ENCODE assay signal across 19 cellular contexts in the genomic region with DNA sequence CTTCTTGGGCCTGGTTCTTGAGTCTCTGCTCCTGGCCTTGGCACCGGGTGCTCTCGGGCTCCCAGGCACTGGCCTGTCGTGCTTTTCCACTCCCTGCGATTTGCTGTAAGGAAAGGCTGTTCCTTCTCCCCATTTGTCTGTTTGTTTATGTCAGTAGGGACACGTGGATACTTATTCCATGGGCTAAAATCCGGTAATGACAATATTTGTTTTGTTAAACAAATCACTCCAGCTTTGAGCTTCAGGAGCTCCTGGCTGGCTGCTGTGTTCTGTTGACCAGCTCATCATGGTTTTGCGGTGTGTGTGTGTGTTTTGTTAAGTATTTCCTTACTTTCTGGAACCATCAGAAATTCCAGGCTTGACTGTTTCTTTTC. TPM values are rescaled to one million over a fixed set of nuclear protein-coding genes. Genes with fewer than 3 reads are reported as not detected.
DNase-seq lines count a peak whose midpoint lies in the region; ATAC-seq, FAIRE-seq and TF ChIP-seq lines count a peak whose summit lies in the region.
"Had no signal": no experiment of that assay in that cellular context is flagged by ENCODE, and none has a peak within 500 bp of the region (broad histone marks: within the 10 kb centered on the region; RNA-seq: fewer than 3 reads in every experiment).

No MANE protein-coding gene starts in this region.

- no peaks in the 10 kb centered on the region for H3K4me1 ChIP-seq in A549
- peaks cover 9% of the 10 kb centered on the region; the same call in 1 of the 2 replicates for H3K4me1 ChIP-seq in GM23338 (ENCODE audit: insufficient read depth)
- no peaks in the 10 kb centered on the region for H3K4me1 ChIP-seq in ascending aorta

- H3K9me3 ChIP-seq in A549 (peaks cover 32% of the 10 kb centered on the region), ascending aorta (peaks cover 7 to 21% of the 10 kb centered on the region in 2 donors)

- H3K9me2 ChIP-seq in GM23338 (ENCODE audit: insufficient read depth), result no peaks in the 10 kb centered on the region

- peaks cover 4% of the 10 kb centered on the region for H3K27me3 Mint-ChIP-seq in GM23338 (ENCODE audit: insufficient read depth, low read depth, poor library complexity)
- peaks cover 10 to 44% of the 10 kb centered on the region in 2 donors for H3K27me3 Mint-ChIP-seq in stimulated activated naive B cell treated with anti-CD40 and anti-IgM and Interleukin-4, amounts not matched to agents 10 μg/mL and 1 μg/mL and 100 μg/mL, for 72 hours

- no peak overlapping the region for H3K27ac Mint-ChIP-seq in GM23338
- H3K27ac Mint-ChIP-seq in stimulated activated naive B cell treated with anti-CD40 and anti-IgM and Interleukin-4, amounts not matched to agents 10 μg/mL and 1 μg/mL and 100 μg/mL, for 72 hours, result no peak overlapping the region
- H3K27ac Mint-ChIP-seq: T-helper 1 cell treated with Interleukin-12 subunit alpha and Interleukin-12 subunit beta and Interleukin-4 antibody, amounts not matched to agents 30 μg/mL and 1 μg/mL, for 36 hours had no signal

- no peak for TF ChIP-seq RAD21 in A549 (conservative IDR thresholded peaks at IDR 0.05 in 1 of 2, IDR thresholded peaks at IDR 0.05 in 1 of 2)

- peak in 1 of 2 experiments; percentile 33 for DNase-seq in A549 (ENCODE audit: low read depth in 1 of 2, low spot score in 1 of 2)
- DNase-seq in GM23338 (ENCODE audit: low spot score), result no peak
- peak; percentile 74 for DNase-seq in NCI-H748 (lab: John Stamatoyannopoulos, UW; ENCODE audit: unreplicated experiment)
- peak; percentile 40 for DNase-seq in medulla oblongata (ENCODE audit: extremely low spot score)
- no peak for DNase-seq in ascending aorta (ENCODE audit: low spot score in 2 of 2)
- DNase-seq in stimulated activated naive B cell treated with anti-CD40 and anti-IgM and Interleukin-4, amounts not matched to agents 10 μg/mL and 1 μg/mL and 100 μg/mL, for 72 hours, result no peak
- no peak for DNase-seq in NCI-H524 treated with DMSO at 0.1 percent for 48 hours (lab: John Stamatoyannopoulos, UW)
- DNase-seq: COR-L47, DMS79, GM23248, MV-4-11, NCI-H1417 treated with DMSO at 0.1 percent for 48 hours, NCI-H2227 treated with DMSO at 0.1 percent for 48 hours, NCI-H524 had no signal

- H3K4me2 ChIP-seq in A549 (no peak overlapping the region), GM23338 (no peak overlapping the region)

- H3K4me3 ChIP-seq in A549 (no peak overlapping the region), GM23338 (no peak overlapping the region), ascending aorta (no peak overlapping the region)
- H3K4me3 ChIP-seq: GM23248, K562 had no signal

- H3K4me1 Mint-ChIP-seq in GM23338, result peaks cover 27% of the 10 kb centered on the region
- peaks cover 0 to 2% of the 10 kb centered on the region in 2 donors for H3K4me1 Mint-ChIP-seq in stimulated activated naive B cell treated with anti-CD40 and anti-IgM and Interleukin-4, amounts not matched to agents 10 μg/mL and 1 μg/mL and 100 μg/mL, for 72 hours
- H3K4me1 Mint-ChIP-seq: CD14-positive monocyte had no signal

- H3K36me3 Mint-ChIP-seq in GM23338 (ENCODE audit: low read depth), result peaks cover 7% of the 10 kb centered on the region; the same call in 1 of the 3 replicates
- H3K36me3 Mint-ChIP-seq in stimulated activated naive B cell treated with anti-CD40 and anti-IgM and Interleukin-4, amounts not matched to agents 10 μg/mL and 1 μg/mL and 100 μg/mL, for 72 hours, result peaks cover 6% of the 10 kb centered on the region in 2 donors
- H3K36me3 Mint-ChIP-seq: CD14-positive monocyte had no signal

- TF ChIP-seq POLR2A in A549 (IDR thresholded peaks at IDR 0.05; ENCODE audit: low read length), result no peak

- H3K79me2 ChIP-seq in GM23338 (replicated peaks; ENCODE audit: insufficient read depth), result no peaks in the 10 kb centered on the region

- peak overlapping the region; percentile 28; the same call in 1 of the 2 replicates for H2AFZ ChIP-seq in GM23338
- H2AFZ ChIP-seq: GM23248 had no signal

- H3K9me3 Mint-ChIP-seq in GM23338, result peaks cover 20% of the 10 kb centered on the region
- peaks cover 10 to 11% of the 10 kb centered on the region in 2 donors for H3K9me3 Mint-ChIP-seq in stimulated activated naive B cell treated with anti-CD40 and anti-IgM and Interleukin-4, amounts not matched to agents 10 μg/mL and 1 μg/mL and 100 μg/mL, for 72 hours

- ATAC-seq in A549, result peak; percentile 12 to 18; a peak in 2 of 6 replicates
- no peak for ATAC-seq in GM23338
- ATAC-seq in stimulated activated naive B cell treated with anti-CD40 and anti-IgM and Interleukin-4, amounts not matched to agents 10 μg/mL and 1 μg/mL and 100 μg/mL, for 72 hours (replicated peaks), result no peak
- ATAC-seq: K562, Right ventricle myocardium inferior had no signal

- H3K27me3 ChIP-seq in GM23338 (ENCODE audit: insufficient read depth) (no peaks in the 10 kb centered on the region), ascending aorta (no peaks in the 10 kb centered on the region)

- CTCF ChIA-PET in A549 (lab: Yijun Ruan, JAX), result interaction anchor here (2.9 to 5.2 kb wide), 3 partner anchors 10 to 94 kb away, joined by 10 to 24 read pairs (median 22); no protein-coding TSS in a partner anchor

- TF ChIP-seq CTCF in A549 (IDR thresholded peaks at IDR 0.05), result no peak
- no peak for TF ChIP-seq CTCF in GM23338 (conservative IDR thresholded peaks at IDR 0.05; ENCODE audit: low read depth in 2 of 2)
- no peak for TF ChIP-seq CTCF in ascending aorta (IDR thresholded peaks at IDR 0.05)

- WGBS in A549 (ENCODE audit: missing lambda C conversion rate), result 42% methylated on average over 7 of the region's 7 CpGs

- H3K36me3 ChIP-seq in GM23338 (ENCODE audit: insufficient read depth) (0 out of 2 replicates have a peak, but pooled peaks cover 8% of the 10 kb centered on the region), ascending aorta (no peaks in the 10 kb centered on the region)

- no peak for FAIRE-seq in A549 (lab: Jason Lieb, UNC)
- FAIRE-seq: GM18507, K562 had no signal

- TF ChIP-seq EP300 in A549 (IDR thresholded peaks at IDR 0.05), result no peak

- H3K4me3 Mint-ChIP-seq in GM23338, result no peak overlapping the region
- H3K4me3 Mint-ChIP-seq in stimulated activated naive B cell treated with anti-CD40 and anti-IgM and Interleukin-4, amounts not matched to agents 10 μg/mL and 1 μg/mL and 100 μg/mL, for 72 hours, result no peak overlapping the region
- H3K4me3 Mint-ChIP-seq: CD14-positive monocyte; T-helper 1 cell treated with Interleukin-12 subunit alpha and Interleukin-12 subunit beta and Interleukin-4 antibody, amounts not matched to agents 30 μg/mL and 1 μg/mL, for 36 hours had no signal

- H3K27ac ChIP-seq in A549, result no peak overlapping the region
- H3K27ac ChIP-seq in GM23338 (ENCODE audit: low read depth), result no peak overlapping the region
- no peak overlapping the region for H3K27ac ChIP-seq in ascending aorta
- H3K27ac ChIP-seq: GM23248 had no signal

- POLR2A ChIA-PET in A549 (lab: Yijun Ruan, JAX), result interaction anchor here (1.1 kb wide), 1 partner anchor 17 kb away, joined by 3 read pairs; a partner anchor contains a TSS

- H3F3A ChIP-seq in GM23338 (replicated peaks; ENCODE audit: low read depth), result 0 out of 2 replicates have a peak, but pooled peaks cover 4% of the 10 kb centered on the region

- H4K20me1 ChIP-seq in GM23338 (replicated peaks; ENCODE audit: insufficient read depth), result no peaks in the 10 kb centered on the region

- intact Hi-C loops in ascending aorta (cut with DNase I), result no loop called here

TF ChIP-seq in A549, 52 proteins besides CTCF, POLR2A, EP300 and RAD21 (continues in another document):
- TF ChIP-seq HOXB13 (CRISPR knock-in tag; IDR thresholded peaks at IDR 0.05; ENCODE audit: low read depth) (no peak), ZSCAN20 (CRISPR knock-in tag; IDR thresholded peaks at IDR 0.05) (no peak), NFE2L2 (conservative IDR thresholded peaks at IDR 0.05; ENCODE audit: low read length) (no peak)
- TF ChIP-seq, protein P1, sequence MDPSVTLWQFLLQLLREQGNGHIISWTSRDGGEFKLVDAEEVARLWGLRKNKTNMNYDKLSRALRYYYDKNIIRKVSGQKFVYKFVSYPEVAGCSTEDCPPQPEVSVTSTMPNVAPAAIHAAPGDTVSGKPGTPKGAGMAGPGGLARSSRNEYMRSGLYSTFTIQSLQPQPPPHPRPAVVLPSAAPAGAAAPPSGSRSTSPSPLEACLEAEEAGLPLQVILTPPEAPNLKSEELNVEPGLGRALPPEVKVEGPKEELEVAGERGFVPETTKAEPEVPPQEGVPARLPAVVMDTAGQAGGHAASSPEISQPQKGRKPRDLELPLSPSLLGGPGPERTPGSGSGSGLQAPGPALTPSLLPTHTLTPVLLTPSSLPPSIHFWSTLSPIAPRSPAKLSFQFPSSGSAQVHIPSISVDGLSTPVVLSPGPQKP (IDR thresholded peaks at IDR 0.05; ENCODE audit: low read depth, low read length), result no peak

RNA-seq across cellular contexts. Expression of a gene that starts 17.5 kb away (rescaled TPM):
- polyA plus RNA-seq in A549 (2011; rRNA removed), result 3.1 and 4.1 TPM in 2 replicates
- polyA plus RNA-seq in A549 (2012; cell fraction: cytosol; rRNA removed), result 2.6 and 2.9 TPM in 2 replicates
- 9.5 and 11.1 TPM in 2 replicates for polyA plus RNA-seq in A549 (2012; cell fraction: nucleus; rRNA removed)
- polyA plus RNA-seq in A549 (2017; fragmentation: RNase III; extraction: RNeasy Plus Mini Kit Qiagen cat#74134 plus additional on column Dnase treatment), result 3.1 to 4.1 TPM (median 3.8 TPM) in 3 replicates
- polyA minus RNA-seq in A549 (2011; rRNA and poly(A)+ RNA removed), result 1.2 and 1.7 TPM in 2 replicates
- total RNA-seq in GM23338 (2014; rRNA removed; shearing (Covaris generic)), result 0.47 and 1.2 TPM in 2 replicates
- polyA plus RNA-seq in GM23338 (2016; fragmentation: Nextera tagmentation; extraction: Ambion mirVana), result 0.70 and 0.87 TPM in 2 replicates
- total RNA-seq in ascending aorta, result not detected
- total RNA-seq: GM23248 had no signal
- polyA plus RNA-seq: CD14-positive monocyte, K562 had no signal

Comparison
In these comparisons a context has a peak if more than half of its experiments do, and no peak if none do; other contexts are left out.
1. ATAC-seq: peak in A549 (2 of 2); none in GM23338 (single experiment) and stimulated activated naive B cell treated with anti-CD40 and anti-IgM and Interleukin-4, amounts not matched to agents 10 μg/mL and 1 μg/mL and 100 μg/mL, for 72 hours (0 of 2).
2. DNase-seq: peak in NCI-H748 (single experiment) and medulla oblongata (single experiment); none in GM23338 (single experiment), ascending aorta (0 of 2), stimulated activated naive B cell treated with anti-CD40 and anti-IgM and Interleukin-4, amounts not matched to agents 10 μg/mL and 1 μg/mL and 100 μg/mL, for 72 hours (single experiment) and NCI-H524 treated with DMSO at 0.1 percent for 48 hours (single experiment).